ENCODE assay signal across 1 cellular context in the genomic region with DNA sequence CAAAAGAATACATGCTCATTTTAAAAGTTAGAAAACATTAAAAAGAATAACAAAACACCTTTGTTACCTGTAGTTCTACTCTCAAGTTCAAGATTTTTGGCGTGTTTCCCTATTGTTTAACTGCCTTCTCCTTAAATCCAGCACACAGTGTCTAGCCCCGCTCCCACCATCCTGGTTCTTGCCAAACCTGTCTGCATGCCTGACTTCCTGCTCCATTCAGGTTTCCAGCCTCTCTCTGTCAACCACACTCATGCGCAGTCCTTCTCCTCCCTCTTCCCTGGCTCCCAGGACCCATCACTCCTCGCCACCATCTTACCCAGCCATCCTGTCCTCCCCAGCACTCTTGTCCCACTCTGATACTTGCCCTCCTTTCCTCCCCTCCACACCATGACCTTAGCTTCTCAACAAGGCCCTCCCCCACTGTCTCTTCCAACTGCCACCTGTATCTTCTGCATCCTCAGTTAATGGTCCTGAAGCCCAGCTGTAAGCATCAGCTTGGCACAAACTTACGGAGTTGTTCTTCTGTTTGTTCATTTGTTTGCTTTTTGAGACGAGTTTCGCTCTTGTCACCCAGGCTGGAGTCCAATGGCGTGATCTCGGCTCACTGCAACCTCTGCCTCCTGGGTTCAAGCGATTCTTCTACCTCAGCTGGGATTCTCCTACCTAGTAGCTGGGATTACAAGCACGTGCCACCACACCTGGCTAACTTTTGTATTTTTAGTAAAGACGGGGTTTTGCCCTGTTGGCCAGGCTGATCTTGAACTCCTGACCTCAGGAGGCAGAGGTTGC.
TF ChIP-seq lines count a peak whose summit lies in the region.

No MANE protein-coding gene starts in this region.

TF ChIP-seq in GM23338, 12 proteins besides CTCF, POLR2A, EP300 and RAD21 (continued from another document):
- TF ChIP-seq, protein P1, sequence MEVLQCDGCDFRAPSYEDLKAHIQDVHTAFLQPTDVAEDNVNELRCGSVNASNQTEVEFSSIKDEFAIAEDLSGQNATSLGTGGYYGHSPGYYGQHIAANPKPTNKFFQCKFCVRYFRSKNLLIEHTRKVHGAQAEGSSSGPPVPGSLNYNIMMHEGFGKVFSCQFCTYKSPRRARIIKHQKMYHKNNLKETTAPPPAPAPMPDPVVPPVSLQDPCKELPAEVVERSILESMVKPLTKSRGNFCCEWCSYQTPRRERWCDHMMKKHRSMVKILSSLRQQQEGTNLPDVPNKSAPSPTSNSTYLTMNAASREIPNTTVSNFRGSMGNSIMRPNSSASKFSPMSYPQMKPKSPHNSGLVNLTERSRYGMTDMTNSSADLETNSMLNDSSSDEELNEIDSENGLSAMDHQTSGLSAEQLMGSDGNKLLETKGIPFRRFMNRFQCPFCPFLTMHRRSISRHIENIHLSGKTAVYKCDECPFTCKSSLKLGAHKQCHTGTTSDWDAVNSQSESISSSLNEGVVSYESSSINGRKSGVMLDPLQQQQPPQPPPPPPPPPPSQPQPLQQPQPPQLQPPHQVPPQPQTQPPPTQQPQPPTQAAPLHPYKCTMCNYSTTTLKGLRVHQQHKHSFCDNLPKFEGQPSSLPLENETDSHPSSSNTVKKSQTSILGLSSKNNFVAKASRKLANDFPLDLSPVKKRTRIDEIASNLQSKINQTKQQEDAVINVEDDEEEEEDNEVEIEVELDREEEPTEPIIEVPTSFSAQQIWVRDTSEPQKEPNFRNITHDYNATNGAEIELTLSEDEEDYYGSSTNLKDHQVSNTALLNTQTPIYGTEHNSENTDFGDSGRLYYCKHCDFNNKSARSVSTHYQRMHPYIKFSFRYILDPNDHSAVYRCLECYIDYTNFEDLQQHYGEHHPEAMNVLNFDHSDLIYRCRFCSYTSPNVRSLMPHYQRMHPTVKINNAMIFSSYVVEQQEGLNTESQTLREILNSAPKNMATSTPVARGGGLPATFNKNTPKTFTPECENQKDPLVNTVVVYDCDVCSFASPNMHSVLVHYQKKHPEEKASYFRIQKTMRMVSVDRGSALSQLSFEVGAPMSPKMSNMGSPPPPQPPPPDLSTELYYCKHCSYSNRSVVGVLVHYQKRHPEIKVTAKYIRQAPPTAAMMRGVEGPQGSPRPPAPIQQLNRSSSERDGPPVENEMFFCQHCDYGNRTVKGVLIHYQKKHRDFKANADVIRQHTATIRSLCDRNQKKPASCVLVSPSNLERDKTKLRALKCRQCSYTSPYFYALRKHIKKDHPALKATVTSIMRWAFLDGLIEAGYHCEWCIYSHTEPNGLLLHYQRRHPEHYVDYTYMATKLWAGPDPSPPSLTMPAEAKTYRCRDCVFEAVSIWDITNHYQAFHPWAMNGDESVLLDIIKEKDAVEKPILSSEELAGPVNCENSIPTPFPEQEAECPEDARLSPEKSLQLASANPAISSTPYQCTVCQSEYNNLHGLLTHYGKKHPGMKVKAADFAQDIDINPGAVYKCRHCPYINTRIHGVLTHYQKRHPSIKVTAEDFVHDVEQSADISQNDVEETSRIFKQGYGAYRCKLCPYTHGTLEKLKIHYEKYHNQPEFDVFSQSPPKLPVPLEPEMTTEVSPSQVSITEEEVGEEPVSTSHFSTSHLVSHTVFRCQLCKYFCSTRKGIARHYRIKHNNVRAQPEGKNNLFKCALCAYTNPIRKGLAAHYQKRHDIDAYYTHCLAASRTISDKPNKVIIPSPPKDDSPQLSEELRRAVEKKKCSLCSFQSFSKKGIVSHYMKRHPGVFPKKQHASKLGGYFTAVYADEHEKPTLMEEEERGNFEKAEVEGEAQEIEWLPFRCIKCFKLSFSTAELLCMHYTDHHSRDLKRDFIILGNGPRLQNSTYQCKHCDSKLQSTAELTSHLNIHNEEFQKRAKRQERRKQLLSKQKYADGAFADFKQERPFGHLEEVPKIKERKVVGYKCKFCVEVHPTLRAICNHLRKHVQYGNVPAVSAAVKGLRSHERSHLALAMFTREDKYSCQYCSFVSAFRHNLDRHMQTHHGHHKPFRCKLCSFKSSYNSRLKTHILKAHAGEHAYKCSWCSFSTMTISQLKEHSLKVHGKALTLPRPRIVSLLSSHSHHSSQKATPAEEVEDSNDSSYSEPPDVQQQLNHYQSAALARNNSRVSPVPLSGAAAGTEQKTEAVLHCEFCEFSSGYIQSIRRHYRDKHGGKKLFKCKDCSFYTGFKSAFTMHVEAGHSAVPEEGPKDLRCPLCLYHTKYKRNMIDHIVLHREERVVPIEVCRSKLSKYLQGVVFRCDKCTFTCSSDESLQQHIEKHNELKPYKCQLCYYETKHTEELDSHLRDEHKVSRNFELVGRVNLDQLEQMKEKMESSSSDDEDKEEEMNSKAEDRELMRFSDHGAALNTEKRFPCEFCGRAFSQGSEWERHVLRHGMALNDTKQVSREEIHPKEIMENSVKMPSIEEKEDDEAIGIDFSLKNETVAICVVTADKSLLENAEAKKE (CRISPR knock-in tag; IDR thresholded peaks at IDR 0.05): no peak
- TF ChIP-seq NANOG (IDR thresholded peaks at IDR 0.05; ENCODE audit: borderline replicate concordance) (no peak), ETS1 (IDR thresholded peaks at IDR 0.05) (no peak), POLR2AphosphoS5 (IDR thresholded peaks at IDR 0.05; ENCODE audit: low read depth) (no peak), JUNB (IDR thresholded peaks at IDR 0.05; ENCODE audit: unreplicated experiment) (no peak), ZNF114 (CRISPR knock-in tag; IDR thresholded peaks at IDR 0.05) (no peak), EZH2phosphoT487 (IDR thresholded peaks at IDR 0.05; ENCODE audit: unreplicated experiment) (no peak), CREB1 (CRISPR knock-in tag; IDR thresholded peaks at IDR 0.05; ENCODE audit: low read depth) (no peak)
